14 cellular contexts compared by ENCODE assay signal in the genomic region with DNA sequence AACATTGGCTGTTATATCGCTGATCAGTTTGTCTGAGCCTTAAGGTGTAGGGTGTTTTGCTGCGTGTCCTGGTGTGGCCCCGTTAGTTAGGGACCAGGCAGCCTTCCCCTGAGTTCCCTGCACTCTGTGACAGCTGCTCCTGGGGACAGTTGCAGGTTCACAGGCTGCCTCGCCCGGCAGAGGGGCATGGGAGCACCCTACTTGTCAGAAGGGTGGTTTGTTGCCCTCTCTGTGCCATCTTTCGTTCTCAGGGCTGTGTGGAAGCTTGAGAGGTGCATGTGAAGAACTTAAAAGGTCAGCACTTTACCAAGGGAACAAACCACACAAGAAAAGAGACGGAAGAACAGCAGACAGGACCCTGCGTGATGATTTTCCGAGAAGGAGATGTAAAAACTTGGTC.
DNase-seq lines count a peak whose midpoint lies in the region; ATAC-seq and TF ChIP-seq lines count a peak whose summit lies in the region.
"Had no signal": no experiment of that assay in that cellular context is flagged by ENCODE, and none has a peak within 500 bp of the region (broad histone marks: within the 10 kb centered on the region; RNA-seq: fewer than 3 reads in every experiment).

No MANE protein-coding gene starts in this region.

- no peak overlapping the region for H2BK15ac ChIP-seq in IMR-90 (ENCODE audit: low read depth, low read length)

- H3K4me1 Mint-ChIP-seq in activated CD4-positive, alpha-beta T cell treated with anti-CD3 and anti-CD28 coated beads for 36 hours, result peaks cover 91% of the 10 kb centered on the region
- H3K4me1 Mint-ChIP-seq in activated naive CD8-positive, alpha-beta T cell treated with anti-CD3 and anti-CD28 coated beads, Interleukin-2, amount 10 ng/mL, durations not matched to agents 7 days and 5 days, result peaks cover 60% of the 10 kb centered on the region

- TF ChIP-seq POLR2A in IMR-90 (IDR thresholded peaks at IDR 0.05; ENCODE audit: low read depth, low read length) (no peak), tibial nerve (IDR thresholded peaks at IDR 0.05) (no peak)

- H3K4me2 ChIP-seq in IMR-90 (ENCODE audit: low read depth, low read length), result no peak overlapping the region

- peak overlapping the region; percentile 63 for H3K4me3 Mint-ChIP-seq in activated CD4-positive, alpha-beta T cell treated with anti-CD3 and anti-CD28 coated beads for 36 hours
- H3K4me3 Mint-ChIP-seq in activated naive CD8-positive, alpha-beta T cell treated with anti-CD3 and anti-CD28 coated beads, Interleukin-2, amount 10 ng/mL, durations not matched to agents 7 days and 5 days, result no peak overlapping the region

- ATAC-seq in activated CD4-positive, alpha-beta T cell treated with anti-CD3 and anti-CD28 coated beads for 36 hours, result no peak
- ATAC-seq in IMR-90 (ENCODE audit: low read depth), result no peak
- no peak for ATAC-seq in activated naive CD8-positive, alpha-beta T cell treated with anti-CD3 and anti-CD28 coated beads, Interleukin-2, amount 10 ng/mL, durations not matched to agents 7 days and 5 days (ENCODE audit: low read depth)

- CTCF ChIA-PET in activated CD4-positive, alpha-beta T cell treated with anti-CD3 and anti-CD28 coated beads for 36 hours (lab: Charles Lee), result interaction anchor here (1.2 to 1.4 kb wide), 3 partner anchors 25 to 162 kb away, joined by 4 read pairs; no protein-coding TSS in a partner anchor
- CTCF ChIA-PET in IMR-90 (lab: Yijun Ruan, JAX), result no interaction called here

- POLR2A ChIA-PET in activated CD4-positive, alpha-beta T cell treated with anti-CD3 and anti-CD28 coated beads for 36 hours (lab: Charles Lee), result interaction anchor here (3.9 kb wide), 1 partner anchor 112 kb away, joined by 19 read pairs; no protein-coding TSS in a partner anchor
- POLR2A ChIA-PET in IMR-90 (lab: Charles Lee; ENCODE audit: unreplicated experiment), result no interaction called here
- POLR2A ChIA-PET in activated naive CD8-positive, alpha-beta T cell treated with anti-CD3 and anti-CD28 coated beads, Interleukin-2, amount 10 ng/mL, durations not matched to agents 7 days and 5 days (lab: Charles Lee), result interaction anchor here (0.7 to 0.8 kb wide), 2 partner anchors 160 to 241 kb away, joined by 3 read pairs; no protein-coding TSS in a partner anchor

- no peaks in the 10 kb centered on the region for H3K9me3 ChIP-seq in IMR-90 (ENCODE audit: control insufficient read depth, insufficient read depth, low read length)
- no peaks in the 10 kb centered on the region for H3K9me3 ChIP-seq in tibial nerve
- H3K9me3 ChIP-seq: HAP-1 had no signal

- H3K18ac ChIP-seq in IMR-90 (ENCODE audit: low read depth, low read length), result no peak overlapping the region

- H2BK5ac ChIP-seq in IMR-90 (ENCODE audit: low read depth, low read length, poor library complexity, severe bottlenecking), result no peak overlapping the region

- no peak overlapping the region for H4K5ac ChIP-seq in IMR-90 (ENCODE audit: low read depth, low read length)

- no peak overlapping the region for H3K56ac ChIP-seq in IMR-90 (ENCODE audit: extremely low read depth, insufficient read depth, low read length)

- TF ChIP-seq CTCF in IMR-90 (conservative IDR thresholded peaks at IDR 0.05; ENCODE audit: low read depth, low read length) (no peak), tibial nerve (IDR thresholded peaks at IDR 0.05) (no peak)

- no peak overlapping the region for H4K91ac ChIP-seq in IMR-90 (ENCODE audit: insufficient read depth, low read depth, low read length)

- peak overlapping the region; percentile 97 for H3K27ac Mint-ChIP-seq in activated CD4-positive, alpha-beta T cell treated with anti-CD3 and anti-CD28 coated beads for 36 hours
- H3K27ac Mint-ChIP-seq in activated naive CD8-positive, alpha-beta T cell treated with anti-CD3 and anti-CD28 coated beads, Interleukin-2, amount 10 ng/mL, durations not matched to agents 7 days and 5 days, result peak overlapping the region; percentile 92

- H3K9ac ChIP-seq in IMR-90 (ENCODE audit: low read depth, low read length), result no peak overlapping the region

- H4K20me1 ChIP-seq in IMR-90 (ENCODE audit: insufficient read depth, low read length), result no peaks in the 10 kb centered on the region

- H4K8ac ChIP-seq in IMR-90 (ENCODE audit: low read depth in 2 of 2, low read length in 2 of 2), result no peak overlapping the region

- TF ChIP-seq RAD21 in IMR-90 (IDR thresholded peaks at IDR 0.05; ENCODE audit: low read length), result no peak

- no peaks in the 10 kb centered on the region for H3K9me3 Mint-ChIP-seq in activated CD4-positive, alpha-beta T cell treated with anti-CD3 and anti-CD28 coated beads for 36 hours (ENCODE audit: low read depth)
- H3K9me3 Mint-ChIP-seq in activated naive CD8-positive, alpha-beta T cell treated with anti-CD3 and anti-CD28 coated beads, Interleukin-2, amount 10 ng/mL, durations not matched to agents 7 days and 5 days, result no peaks in the 10 kb centered on the region
- H3K9me3 Mint-ChIP-seq: T-helper 1 cell treated with Interleukin-12 subunit alpha and Interleukin-12 subunit beta and Interleukin-4 antibody, amounts not matched to agents 30 μg/mL and 1 μg/mL, for 36 hours had no signal

- in situ Hi-C loops in IMR-90 (cut with MboI; ENCODE audit: low sequenced_read_pairs), result no loop called here

- H3K36me3 ChIP-seq in IMR-90 (ENCODE audit: control insufficient read depth, insufficient read depth, low read length) (no peaks in the 10 kb centered on the region), tibial nerve (no peaks in the 10 kb centered on the region)
- H3K36me3 ChIP-seq: HAP-1 had no signal

- H2AK5ac ChIP-seq in IMR-90 (ENCODE audit: low read depth, low read length), result no peak overlapping the region

- H3K23ac ChIP-seq in IMR-90 (ENCODE audit: low read depth, low read length), result no peak overlapping the region

- H2AFZ ChIP-seq in IMR-90 (replicated peaks; ENCODE audit: low read length, poor library complexity), result no peak overlapping the region

- intact Hi-C loops in activated CD4-positive, alpha-beta T cell treated with anti-CD3 and anti-CD28 coated beads for 36 hours (cut with DNase I, micrococcal nuclease), result loop anchor here (5.0 kb wide), 4 partner anchors 189 to 814 kb away; partner anchors contain the start of genes FAM210A (in 1 of the 2) and RNMT (in 1 of the 2)
- intact Hi-C loops in IMR-90 (cut with micrococcal nuclease), result loop anchor here (5.0 kb wide), 1 partner anchor 129 kb away; no protein-coding TSS in a partner anchor

- 100% methylated on average over 3 of the region's 9 CpGs; no CpG with 5 or more reads in 1 of the 2 experiments for WGBS in IMR-90 (ENCODE audit: extremely low coverage in 2 of 2, insufficient read length in 1 of 2), 2 experiments
- 83 to 86% methylated on average over 9 of the region's 9 CpGs for WGBS in tibial nerve, 2 donors

- no peak overlapping the region for H3K14ac ChIP-seq in IMR-90 (replicated peaks; ENCODE audit: low read depth, low read length)

- H3K27ac ChIP-seq in IMR-90 (ENCODE audit: insufficient read depth, low read length) (no peak overlapping the region), tibial nerve (no peak overlapping the region)
- H3K27ac ChIP-seq: RWPE1 had no signal

- DNase-seq in activated CD4-positive, alpha-beta T cell treated with anti-CD3 and anti-CD28 coated beads for 36 hours, result peak; percentile 35
- DNase-seq in activated CD4-positive, alpha-beta T cell treated with anti-CD3 and anti-CD28 coated beads for 1 hour, result no peak
- DNase-seq in IMR-90 (no peak), pons (ENCODE audit: low spot score) (peak; percentile 48), NCI-H82 (lab: John Stamatoyannopoulos, UW) (no peak), tibial nerve (ENCODE audit: low spot score in 2 of 2) (no peak), hippocampal formation (lab: John Stamatoyannopoulos, UW) (no peak)
- DNase-seq in activated naive CD8-positive, alpha-beta T cell treated with anti-CD3 and anti-CD28 coated beads, Interleukin-2, amount 10 ng/mL, durations not matched to agents 7 days and 5 days, result no peak
- DNase-seq: 8988T, NCI-H1694, NCI-H524 treated with DMSO at 0.1 percent for 48 hours had no signal

- 0 out of 2 replicates have a peak, but pooled peaks cover 3% of the 10 kb centered on the region for H3K9me1 ChIP-seq in IMR-90 (ENCODE audit: insufficient read depth, low read length)

- H3K4me1 ChIP-seq in IMR-90 (ENCODE audit: control insufficient read depth, insufficient read depth, low read length), result no peaks in the 10 kb centered on the region
- H3K4me1 ChIP-seq in tibial nerve, result peaks cover 0 to 49% (median 22%) of the 10 kb centered on the region in 4 donors
- H3K4me1 ChIP-seq: HAP-1 had no signal

- no peak overlapping the region for H2BK120ac ChIP-seq in IMR-90 (ENCODE audit: low read depth, low read length)

- H2AK9ac ChIP-seq in IMR-90 (replicated peaks; ENCODE audit: low read depth, low read length, poor library complexity), result no peak overlapping the region

- H3K27me3 Mint-ChIP-seq in activated CD4-positive, alpha-beta T cell treated with anti-CD3 and anti-CD28 coated beads for 36 hours, result no peaks in the 10 kb centered on the region
- H3K27me3 Mint-ChIP-seq in activated naive CD8-positive, alpha-beta T cell treated with anti-CD3 and anti-CD28 coated beads, Interleukin-2, amount 10 ng/mL, durations not matched to agents 7 days and 5 days, result no peaks in the 10 kb centered on the region

- no peaks in the 10 kb centered on the region for H3K79me1 ChIP-seq in IMR-90 (ENCODE audit: low read depth in 1 of 2, low read length in 2 of 2)

- no peaks in the 10 kb centered on the region for H3K27me3 ChIP-seq in IMR-90 (ENCODE audit: control insufficient read depth, insufficient read depth, low read length)
- H3K27me3 ChIP-seq in tibial nerve, result no peaks in the 10 kb centered on the region

- H3K4me3 ChIP-seq in IMR-90 (ENCODE audit: insufficient read depth, low read depth, low read length) (no peak overlapping the region), tibial nerve (no peak overlapping the region)
- H3K4me3 ChIP-seq: HAP-1 had no signal

- no peak for TF ChIP-seq EP300 in tibial nerve (IDR thresholded peaks at IDR 0.05)

- dilution Hi-C loops in IMR-90 (cut with HindIII; ENCODE audit: low sequenced_read_pairs, unreplicated experiment), result no loop called here

- H2BK20ac ChIP-seq in IMR-90 (ENCODE audit: low read depth, low read length), result no peak overlapping the region

- H3K36me3 Mint-ChIP-seq in activated CD4-positive, alpha-beta T cell treated with anti-CD3 and anti-CD28 coated beads for 36 hours (ENCODE audit: low read depth), result peaks cover 3% of the 10 kb centered on the region
- no peaks in the 10 kb centered on the region for H3K36me3 Mint-ChIP-seq in activated naive CD8-positive, alpha-beta T cell treated with anti-CD3 and anti-CD28 coated beads, Interleukin-2, amount 10 ng/mL, durations not matched to agents 7 days and 5 days

- no peak overlapping the region for H3K4ac ChIP-seq in IMR-90 (ENCODE audit: low read depth, low read length)

- BruUV-seq in IMR-90 (replicated peaks; lab: Mats Ljungman, UMichigan), result no TSS peak

TF ChIP-seq in IMR-90, 13 proteins besides CTCF, POLR2A, EP300 and RAD21:
- TF ChIP-seq CHD1 (IDR thresholded peaks at IDR 0.05; ENCODE audit: low read depth, low read length) (no peak), MAFK (IDR thresholded peaks at IDR 0.05; ENCODE audit: low read depth, low read length) (peak; percentile 22; the same call in 1 of the 2 replicates)
TF ChIP-seq in IMR-90: peak in this region for 1.

Comparison
In these comparisons a context has a peak if more than half of its experiments do, and no peak if none do; other contexts are left out.
1. DNase-seq: peak in activated CD4-positive, alpha-beta T cell treated with anti-CD3 and anti-CD28 coated beads for 36 hours (single experiment) and pons (single experiment); none in activated CD4-positive, alpha-beta T cell treated with anti-CD3 and anti-CD28 coated beads for 1 hour (single experiment), IMR-90 (single experiment), activated naive CD8-positive, alpha-beta T cell treated with anti-CD3 and anti-CD28 coated beads, Interleukin-2, amount 10 ng/mL, durations not matched to agents 7 days and 5 days (single experiment), NCI-H82 (single experiment), tibial nerve (0 of 2) and hippocampal formation (0 of 2).